In genomic region chr7:35725280-35725680, GRCh38 we compare ENCODE assay signal across 8 cellular contexts. TPM values are rescaled to one million over a fixed set of nuclear protein-coding genes. Genes with fewer than 3 reads are reported as not detected.
DNase-seq lines count a peak whose midpoint lies in the region; ATAC-seq and TF ChIP-seq lines count a peak whose summit lies in the region.

No MANE protein-coding gene starts in this region.

- intact Hi-C loops in activated CD4-positive, alpha-beta T cell treated with anti-CD3 and anti-CD28 coated beads for 36 hours (cut with DNase I, micrococcal nuclease) = loop anchor here in 1 of 2 experiments (10.0 kb wide), 1 partner anchor 390 kb away; no protein-coding TSS in a partner anchor
- intact Hi-C loops in mucosa of descending colon (cut with DNase I, micrococcal nuclease) (no loop called here), CD14-positive monocyte (cut with micrococcal nuclease) (no loop called here)

- ATAC-seq in GM18520 (IDR thresholded peaks at IDR 0.05; ENCODE audit: unreplicated experiment) (peak; percentile 24), HG02884 (IDR thresholded peaks at IDR 0.05; ENCODE audit: unreplicated experiment) (peak; percentile 35), mucosa of descending colon (peak; percentile 74), gastroesophageal sphincter (no peak)
- no peak for ATAC-seq in activated CD4-positive, alpha-beta T cell treated with anti-CD3 and anti-CD28 coated beads for 36 hours

- TF ChIP-seq CTCF in mucosa of descending colon (IDR thresholded peaks at IDR 0.05) = no peak
- no peak for TF ChIP-seq CTCF in CD14-positive monocyte (IDR thresholded peaks at IDR 0.05)
- TF ChIP-seq CTCF in gastroesophageal sphincter (IDR thresholded peaks at IDR 0.05) = no peak

- H3K27me3 ChIP-seq in GM23248 (replicated peaks; ENCODE audit: insufficient read depth) = 0 out of 2 replicates have a peak, but pooled peaks cover 2% of the 10 kb centered on the region
- H3K27me3 ChIP-seq in gastroesophageal sphincter = no peaks in the 10 kb centered on the region

- no peak for TF ChIP-seq EP300 in gastroesophageal sphincter (IDR thresholded peaks at IDR 0.05)

- H3K9ac ChIP-seq in GM23248 = no peak overlapping the region

- no peaks in the 10 kb centered on the region for H3K4me1 ChIP-seq in mucosa of descending colon (ENCODE audit: low read depth)
- H3K4me1 ChIP-seq in GM23248 (ENCODE audit: insufficient read depth) = no peaks in the 10 kb centered on the region
- peaks cover 0 to 23% (median 9%) of the 10 kb centered on the region in 3 donors for H3K4me1 ChIP-seq in gastroesophageal sphincter

- no peak overlapping the region for H3K4me2 ChIP-seq in GM23248 (ENCODE audit: unreplicated experiment)

- H3K4me1 Mint-ChIP-seq in activated CD4-positive, alpha-beta T cell treated with anti-CD3 and anti-CD28 coated beads for 36 hours = peaks cover 77% of the 10 kb centered on the region
- peaks cover 16% of the 10 kb centered on the region for H3K4me1 Mint-ChIP-seq in CD14-positive monocyte

- H3F3A ChIP-seq in GM23248 (ENCODE audit: insufficient read depth) = no peaks in the 10 kb centered on the region

- H3K4me3 ChIP-seq in mucosa of descending colon (no peak overlapping the region), GM23248 (no peak overlapping the region), gastroesophageal sphincter (no peak overlapping the region)

- H3K27ac ChIP-seq in GM23248 (no peak overlapping the region), gastroesophageal sphincter (no peak overlapping the region)

- H3K4me3 Mint-ChIP-seq in activated CD4-positive, alpha-beta T cell treated with anti-CD3 and anti-CD28 coated beads for 36 hours = no peak overlapping the region
- H3K4me3 Mint-ChIP-seq in CD14-positive monocyte = no peak overlapping the region

- 84 to 85% methylated on average over 10 of the region's 10 CpGs for WGBS in GM23248 (ENCODE audit: low coverage in 1 of 2, low lambda C conversion rate in 2 of 2, missing lambda C conversion rate in 2 of 2), 2 experiments
- WGBS in gastroesophageal sphincter (ENCODE audit: low coverage in 1 of 2), 2 donors = 89 to 95% methylated on average over 7 to 10 of the region's 10 CpGs

- H4K20me1 ChIP-seq in GM23248 (ENCODE audit: insufficient read depth) = no peaks in the 10 kb centered on the region

- TF ChIP-seq POLR2A in gastroesophageal sphincter (IDR thresholded peaks at IDR 0.05) = no peak

- no peaks in the 10 kb centered on the region for H3K36me3 ChIP-seq in mucosa of descending colon (ENCODE audit: low read depth)
- no peaks in the 10 kb centered on the region for H3K36me3 ChIP-seq in GM23248 (ENCODE audit: low read depth)
- H3K36me3 ChIP-seq in gastroesophageal sphincter = no peaks in the 10 kb centered on the region

- peaks cover 3% of the 10 kb centered on the region for H3K9me3 Mint-ChIP-seq in activated CD4-positive, alpha-beta T cell treated with anti-CD3 and anti-CD28 coated beads for 36 hours (ENCODE audit: low read depth)
- peaks cover 0 to 2% (median 0%) of the 10 kb centered on the region in 7 donors for H3K9me3 Mint-ChIP-seq in CD14-positive monocyte

- no peaks in the 10 kb centered on the region for H3K9me2 ChIP-seq in GM23248 (ENCODE audit: insufficient read depth)

- no peaks in the 10 kb centered on the region for H3K27me3 Mint-ChIP-seq in activated CD4-positive, alpha-beta T cell treated with anti-CD3 and anti-CD28 coated beads for 36 hours
- peaks cover 0 to 3% (median 2%) of the 10 kb centered on the region in 3 donors for H3K27me3 Mint-ChIP-seq in CD14-positive monocyte (ENCODE audit: low read depth in 3 of 3)

- no peaks in the 10 kb centered on the region for H3K79me2 ChIP-seq in GM23248 (ENCODE audit: insufficient read depth)

- no peaks in the 10 kb centered on the region for H3K36me3 Mint-ChIP-seq in activated CD4-positive, alpha-beta T cell treated with anti-CD3 and anti-CD28 coated beads for 36 hours (ENCODE audit: low read depth)
- H3K36me3 Mint-ChIP-seq in CD14-positive monocyte = no peaks in the 10 kb centered on the region

- CTCF ChIA-PET in activated CD4-positive, alpha-beta T cell treated with anti-CD3 and anti-CD28 coated beads for 36 hours (lab: Charles Lee) = interaction anchor here (0.5 to 1.8 kb wide), 15 partner anchors 10 to 182 kb away, joined by 3 to 8 read pairs (median 3); partner anchors contain the start of gene SEPTIN7

- POLR2A ChIA-PET in activated CD4-positive, alpha-beta T cell treated with anti-CD3 and anti-CD28 coated beads for 36 hours (lab: Charles Lee) = interaction anchor here (0.6 to 1.0 kb wide), 3 partner anchors 32 to 80 kb away, joined by 3 to 5 read pairs (median 5); partner anchors contain the start of gene SEPTIN7

- H3K9me3 ChIP-seq in mucosa of descending colon (no peaks in the 10 kb centered on the region), GM23248 (ENCODE audit: low read depth) (no peaks in the 10 kb centered on the region), gastroesophageal sphincter (no peaks in the 10 kb centered on the region)

- in situ Hi-C loops in GM23248 (cut with MboI) = no loop called here

- no peak overlapping the region for H2AFZ ChIP-seq in GM23248

- DNase-seq in activated CD4-positive, alpha-beta T cell treated with anti-CD3 and anti-CD28 coated beads for 36 hours = peak; percentile 63
- DNase-seq in mucosa of descending colon (peak; percentile 43 to 78 (median 51)), GM23248 (no peak), CD14-positive monocyte (ENCODE audit: low spot score) (no peak), CD1c-positive myeloid dendritic cell (ENCODE audit: extremely low spot score) (no peak)

- peak overlapping the region; percentile 45 for H3K27ac Mint-ChIP-seq in activated CD4-positive, alpha-beta T cell treated with anti-CD3 and anti-CD28 coated beads for 36 hours
- no peak overlapping the region for H3K27ac Mint-ChIP-seq in CD14-positive monocyte

RNA-seq across cellular contexts. Expression of gene HERPUD2, which starts 30.3 kb away (rescaled TPM):
- 10 to 100 TPM; 22.1 to 26.7 TPM for total RNA-seq in activated CD4-positive, alpha-beta T cell treated with anti-CD3 and anti-CD28 coated beads for 36 hours
- total RNA-seq in mucosa of descending colon = 10 to 100 TPM; 23.5 to 41.4 (median 34.7) TPM
- total RNA-seq in GM23248 (2014; rRNA removed; shearing (Covaris generic)) = 15.2 and 33.3 TPM in 2 replicates
- 21.9 and 22.7 TPM in 2 replicates for polyA plus RNA-seq in GM23248 (2016; fragmentation: Nextera tagmentation; extraction: Ambion mirVana)
- 10 to 100 TPM; 36.1 to 40.9 TPM for polyA plus RNA-seq in CD14-positive monocyte
- 10 to 100 TPM; 26.1 to 35.3 (median 27.5) TPM for total RNA-seq in gastroesophageal sphincter

Comparison
In these comparisons a context has a peak if more than half of its experiments do, and no peak if none do; other contexts are left out.
1. ATAC-seq: peak in GM18520 (single experiment), HG02884 (single experiment) and mucosa of descending colon (single experiment); none in activated CD4-positive, alpha-beta T cell treated with anti-CD3 and anti-CD28 coated beads for 36 hours (single experiment) and gastroesophageal sphincter (single experiment).
2. DNase-seq: peak in activated CD4-positive, alpha-beta T cell treated with anti-CD3 and anti-CD28 coated beads for 36 hours (single experiment) and mucosa of descending colon (3 of 3); none in GM23248 (single experiment), CD14-positive monocyte (single experiment) and CD1c-positive myeloid dendritic cell (single experiment).